22 cellular contexts compared by ENCODE assay signal in the genomic region with DNA sequence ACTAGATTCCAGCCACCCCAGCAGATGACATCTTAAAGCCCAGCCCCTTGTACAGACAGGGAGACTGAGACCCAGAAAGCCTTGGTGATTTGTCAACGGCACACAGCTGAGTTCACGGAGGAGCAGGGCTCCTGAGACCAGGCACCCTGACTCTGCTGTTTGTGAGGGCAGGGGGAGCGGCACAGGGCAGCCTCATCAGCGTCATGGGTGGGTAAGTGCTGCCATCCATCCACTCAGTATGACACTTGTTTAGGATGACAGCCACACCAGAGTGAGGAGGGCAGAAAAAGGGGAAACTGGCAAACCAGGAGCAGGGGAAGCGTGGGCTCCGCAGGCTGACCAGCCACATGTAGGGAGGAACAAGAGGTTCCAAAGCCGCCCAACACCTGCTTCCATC. TPM values are rescaled to one million over a fixed set of nuclear protein-coding genes. Genes with fewer than 3 reads are reported as not detected.
DNase-seq lines count a peak whose midpoint lies in the region; ATAC-seq, FAIRE-seq and TF ChIP-seq lines count a peak whose summit lies in the region.
"Had no signal": no experiment of that assay in that cellular context is flagged by ENCODE, and none has a peak within 500 bp of the region (broad histone marks: within the 10 kb centered on the region; RNA-seq: fewer than 3 reads in every experiment).

No MANE protein-coding gene starts in this region.

- intact Hi-C loops in OCI-LY7 (cut with micrococcal nuclease; ENCODE audit: unreplicated experiment) (no loop called here), left ventricle myocardium superior (cut with micrococcal nuclease) (no loop called here)

- no peak overlapping the region for H3K27ac ChIP-seq in OCI-LY7 (ENCODE audit: low read depth, low read length, poor library complexity, severe bottlenecking)
- peak overlapping the region; percentile 12 for H3K27ac ChIP-seq in skeletal muscle tissue (ENCODE audit: low read depth, low read length)
- no peak overlapping the region for H3K27ac ChIP-seq in SJCRH30
- H3K27ac ChIP-seq: colonic mucosa, psoas muscle had no signal

- peak; percentile 88 for FAIRE-seq in GM12891 (lab: Jason Lieb, UNC)

- POLR2A ChIA-PET in OCI-LY7 (lab: Charles Lee): no interaction called here

- ATAC-seq in left ventricle myocardium superior: peak; percentile 30
- ATAC-seq: psoas muscle had no signal

- no peaks in the 10 kb centered on the region for H3K36me3 ChIP-seq in OCI-LY7 (ENCODE audit: insufficient read depth, low read length)
- H3K36me3 ChIP-seq in skeletal muscle tissue (ENCODE audit: control insufficient read depth in 3 of 3, insufficient read depth in 3 of 3, low read length in 3 of 3): no peaks in the 10 kb centered on the region
- H3K36me3 ChIP-seq in SJCRH30: no peaks in the 10 kb centered on the region
- H3K36me3 ChIP-seq: colonic mucosa had no signal

- no peak for DNase-seq in GM12891 (ENCODE audit: insufficient read length, low spot score)
- DNase-seq in OCI-LY7 (ENCODE audit: low spot score): no peak
- DNase-seq in left ventricle myocardium superior: no peak
- no peak for DNase-seq in NK-92 treated with Interleukin-12 subunit alpha and Interleukin-12 subunit beta, amount 100 ng/mL, for 24 hours (lab: John Stamatoyannopoulos, UW)
- DNase-seq in ACHN: no peak
- DNase-seq in NCI-H146 treated with DMSO at 0.1 percent for 48 hours (lab: John Stamatoyannopoulos, UW; ENCODE audit: unreplicated experiment): no peak
- DNase-seq in SJCRH30: no peak
- DNase-seq: activated CD4-positive, alpha-beta memory T cell treated with anti-CD3 and anti-CD28 coated beads for 36 hours; activated naive CD4-positive, alpha-beta T cell treated with Interleukin-2 at 50 U/mL for 16 hours; CD8-positive, alpha-beta memory T cell; colonic mucosa; NCI-H1105; NCI-H526 treated with DMSO at 0.1 percent for 48 hours; OCI-M1; psoas muscle; SIG-M5; stimulated activated CD4-positive, alpha-beta T cell treated with anti-CD3 and anti-CD28 coated beads, Interleukin-12 subunit alpha, Interleukin-12 subunit beta, amount 100 ng/mL, for 4 hours; stimulated activated CD8-positive, alpha-beta memory T cell treated with anti-CD3 and anti-CD28 coated beads, Interleukin-4, amount 100 ng/mL, for 48 hours had no signal

- no peak overlapping the region for H3K9ac ChIP-seq in skeletal muscle tissue (ENCODE audit: low read depth in 1 of 3, low read length in 3 of 3)

- peak overlapping the region; percentile 63 for H3K4me2 ChIP-seq in OCI-LY7 (ENCODE audit: low read length)

- in situ Hi-C loops in ACHN (cut with HindIII; ENCODE audit: low pct_ligation_motif_present, low pct_unique_long_range_greater_than_20kb, low sequenced_read_pairs): no loop called here

- TF ChIP-seq POLR2A in GM12891 (IDR thresholded peaks at IDR 0.05; ENCODE audit: low read depth, low read length): no peak

- H4K20me1 ChIP-seq in OCI-LY7 (ENCODE audit: insufficient read depth, low read length): no peaks in the 10 kb centered on the region

- H3K9me3 ChIP-seq in OCI-LY7 (ENCODE audit: low read length) (no peaks in the 10 kb centered on the region), skeletal muscle tissue (ENCODE audit: control insufficient read depth in 3 of 3, low read length in 3 of 3) (no peaks in the 10 kb centered on the region), SJCRH30 (replicated peaks) (no peaks in the 10 kb centered on the region)
- H3K9me3 ChIP-seq: colonic mucosa, psoas muscle had no signal

- no TSS peak for BruUV-seq in OCI-LY7 (replicated peaks; lab: Mats Ljungman, UMichigan)

- H3K4me1 ChIP-seq in OCI-LY7 (ENCODE audit: insufficient read depth, low read length, poor library complexity, severe bottlenecking) (peaks cover 19% of the 10 kb centered on the region), skeletal muscle tissue (ENCODE audit: control insufficient read depth in 3 of 3, insufficient read depth in 3 of 3, low read length in 3 of 3) (peaks cover 0 to 10% (median 0%) of the 10 kb centered on the region in 3 donors), SJCRH30 (no peaks in the 10 kb centered on the region)
- H3K4me1 ChIP-seq: colonic mucosa, psoas muscle had no signal

- CTCF ChIA-PET in OCI-LY7 (lab: Charles Lee; ENCODE audit: unreplicated experiment): no interaction called here

- H3K79me2 ChIP-seq in OCI-LY7 (ENCODE audit: insufficient read depth, low read depth, low read length): no peaks in the 10 kb centered on the region

- no peaks in the 10 kb centered on the region for H3K27me3 ChIP-seq in skeletal muscle tissue (ENCODE audit: control insufficient read depth in 3 of 3, insufficient read depth in 3 of 3, low read length in 3 of 3)
- H3K27me3 ChIP-seq in SJCRH30: no peaks in the 10 kb centered on the region
- H3K27me3 ChIP-seq: colonic mucosa had no signal

- H3K9me2 ChIP-seq in OCI-LY7 (ENCODE audit: insufficient read depth, low read length): no peaks in the 10 kb centered on the region

- no peak overlapping the region for H2AFZ ChIP-seq in OCI-LY7 (ENCODE audit: low read length)

- no peak for TF ChIP-seq CTCF in OCI-LY7 (conservative IDR thresholded peaks at IDR 0.05; ENCODE audit: low read length)

- H3K4me3 ChIP-seq in OCI-LY7 (ENCODE audit: low read depth, low read length, poor library complexity, severe bottlenecking) (no peak overlapping the region), skeletal muscle tissue (ENCODE audit: low read length in 3 of 3) (no peak overlapping the region), SJCRH30 (no peak overlapping the region)
- H3K4me3 ChIP-seq: colonic mucosa, psoas muscle had no signal

TF ChIP-seq in GM12891, 5 proteins besides CTCF, POLR2A, EP300 and RAD21:
- TF ChIP-seq POLR2AphosphoS5 (IDR thresholded peaks at IDR 0.05; ENCODE audit: low read depth, low read length) (no peak), PAX5 (IDR thresholded peaks at IDR 0.05; ENCODE audit: insufficient read depth, low read length, severe bottlenecking) (no peak), SPI1 (IDR thresholded peaks at IDR 0.05; ENCODE audit: low read depth, low read length) (no peak), TAF1 (IDR thresholded peaks at IDR 0.05; ENCODE audit: low read depth, low read length) (no peak), POU2F2 (IDR thresholded peaks at IDR 0.05; ENCODE audit: low read depth, low read length) (no peak)

RNA-seq across cellular contexts. Expression of a gene that starts 20.0 kb away (rescaled TPM):
- 0.21 TPM for polyA plus RNA-seq in GM12891 (2012; ENCODE audit: low read depth, missing spikeins)
- total RNA-seq in OCI-LY7 (2014; rRNA removed; shearing (Covaris generic)): not detected in 2 replicates
- not detected in 2 replicates for total RNA-seq in OCI-LY7 (2022)
- 213 TPM for total RNA-seq in left ventricle myocardium superior
- under 0.01 TPM for total RNA-seq in skeletal muscle tissue
- 0.06 and 0.08 TPM in 2 replicates for total RNA-seq in SJCRH30 (2014; rRNA removed; shearing (Covaris generic))
- total RNA-seq: CD8-positive, alpha-beta memory T cell; fibroblast of villous mesenchyme; T-helper 1 cell treated with Interleukin-12 subunit alpha and Interleukin-12 subunit beta and Interleukin-4 antibody, amounts not matched to agents 30 ng/mL and 1 ng/mL, for 36 hours; temporal lobe had no signal
- polyA plus RNA-seq: CD8-positive, alpha-beta memory T cell had no signal

Comparison
In these comparisons a context has a peak if more than half of its experiments do, and no peak if none do; other contexts are left out.
1. RNA of a gene that starts 20.0 kb away (total RNA-seq): 213 TPM in left ventricle myocardium superior (single experiment); not detected in OCI-LY7, 0.06 to 0.08 TPM in SJCRH30 and under 0.01 TPM in skeletal muscle tissue (single experiment); every median in the first group is over 100 times any median in the second.